In genomic region chr2:196961889-196962288, GRCh38 we compare ENCODE assay signal across 11 cellular contexts. TPM values are rescaled to one million over a fixed set of nuclear protein-coding genes. Genes with fewer than 3 reads are reported as not detected.
DNase-seq lines count a peak whose midpoint lies in the region; ATAC-seq and TF ChIP-seq lines count a peak whose summit lies in the region.
"Had no signal": no experiment of that assay in that cellular context is flagged by ENCODE, and none has a peak within 500 bp of the region (broad histone marks: within the 10 kb centered on the region; RNA-seq: fewer than 3 reads in every experiment).

No MANE protein-coding gene starts in this region.

- CTCF ChIA-PET in PC-9 (lab: Charles Lee) = no interaction called here

- TF ChIP-seq CTCF in chondrocyte (IDR thresholded peaks at IDR 0.05) (no peak), dorsolateral prefrontal cortex (IDR thresholded peaks at IDR 0.05 in 54 of 56, conservative IDR thresholded peaks at IDR 0.05 in 2 of 56; ENCODE audit: low read depth in 1 of 56, partially characterized antibody in 56 of 56) (no peak), progenitor cell of endocrine pancreas (IDR thresholded peaks at IDR 0.05; ENCODE audit: unreplicated experiment) (no peak), PC-9 (conservative IDR thresholded peaks at IDR 0.05) (no peak)

- H4K20me1 ChIP-seq in PC-9 (ENCODE audit: insufficient read depth) = no peaks in the 10 kb centered on the region

- H3K4me1 Mint-ChIP-seq in T-helper 2 cell treated with Interferon-gamma antibody and Interleukin-4, amounts not matched to agents 5 μg/mL and 100 μg/mL, for 36 hours (ENCODE audit: low read depth) = peaks cover 20% of the 10 kb centered on the region
- H3K4me1 Mint-ChIP-seq in chondrocyte (ENCODE audit: low read depth) (peaks cover 6% of the 10 kb centered on the region), progenitor cell of endocrine pancreas (ENCODE audit: low read depth) (peaks cover 35% of the 10 kb centered on the region)

- no peaks in the 10 kb centered on the region for H3K4me1 ChIP-seq in PC-9 (replicated peaks; ENCODE audit: insufficient read depth)

- H2AFZ ChIP-seq in PC-9 = no peak overlapping the region

- peaks cover 3% of the 10 kb centered on the region for H3K36me3 Mint-ChIP-seq in T-helper 2 cell treated with Interferon-gamma antibody and Interleukin-4, amounts not matched to agents 5 μg/mL and 100 μg/mL, for 36 hours (ENCODE audit: low read depth)
- H3K36me3 Mint-ChIP-seq in chondrocyte (ENCODE audit: low read depth) (no peaks in the 10 kb centered on the region), progenitor cell of endocrine pancreas (ENCODE audit: insufficient read depth) (peaks cover 1% of the 10 kb centered on the region)

- POLR2A ChIA-PET in PC-9 (lab: Charles Lee; ENCODE audit: unreplicated experiment) = no interaction called here

- H3K9me3 Mint-ChIP-seq in T-helper 2 cell treated with Interferon-gamma antibody and Interleukin-4, amounts not matched to agents 5 μg/mL and 100 μg/mL, for 36 hours = peaks cover 9% of the 10 kb centered on the region
- H3K9me3 Mint-ChIP-seq in chondrocyte (ENCODE audit: low read depth) (no peaks in the 10 kb centered on the region), progenitor cell of endocrine pancreas (ENCODE audit: low read depth) (peaks cover 11% of the 10 kb centered on the region)
- H3K9me3 Mint-ChIP-seq: CD8-positive, alpha-beta memory T cell had no signal

- ATAC-seq in GM18502 (IDR thresholded peaks at IDR 0.05; ENCODE audit: poor library complexity, unreplicated experiment) (peak; percentile 99), GM19452 (IDR thresholded peaks at IDR 0.05; ENCODE audit: unreplicated experiment) (peak; percentile 100), HG02970 (IDR thresholded peaks at IDR 0.05; ENCODE audit: low FRiP score, unreplicated experiment) (peak; percentile 70)

- H3K27ac ChIP-seq in dorsolateral prefrontal cortex (no peak overlapping the region), PC-9 (no peak overlapping the region)

- peak overlapping the region; percentile 6 for H3K4me3 Mint-ChIP-seq in T-helper 2 cell treated with Interferon-gamma antibody and Interleukin-4, amounts not matched to agents 5 μg/mL and 100 μg/mL, for 36 hours
- H3K4me3 Mint-ChIP-seq in chondrocyte (ENCODE audit: unreplicated experiment) = no peak overlapping the region
- H3K4me3 Mint-ChIP-seq in progenitor cell of endocrine pancreas (ENCODE audit: low read depth) = no peak overlapping the region
- H3K4me3 Mint-ChIP-seq: CD8-positive, alpha-beta memory T cell had no signal

- H3K27me3 Mint-ChIP-seq in T-helper 2 cell treated with Interferon-gamma antibody and Interleukin-4, amounts not matched to agents 5 μg/mL and 100 μg/mL, for 36 hours (ENCODE audit: low read depth) = no peaks in the 10 kb centered on the region
- H3K27me3 Mint-ChIP-seq in chondrocyte (ENCODE audit: low read depth) (no peaks in the 10 kb centered on the region), progenitor cell of endocrine pancreas (no peaks in the 10 kb centered on the region)
- H3K27me3 Mint-ChIP-seq: CD8-positive, alpha-beta memory T cell had no signal

- H3K36me3 ChIP-seq in PC-9 (ENCODE audit: low read depth) = no peaks in the 10 kb centered on the region
- H3K36me3 ChIP-seq: MG63 had no signal

- no peaks in the 10 kb centered on the region for H3F3A ChIP-seq in PC-9 (ENCODE audit: insufficient read depth, low read depth)

- H3K4me3 ChIP-seq in dorsolateral prefrontal cortex = no peak overlapping the region
- no peak overlapping the region for H3K4me3 ChIP-seq in PC-9
- H3K4me3 ChIP-seq: MG63 had no signal

- peak; percentile 20 for DNase-seq in T-helper 2 cell treated with Interferon-gamma antibody and Interleukin-4, amounts not matched to agents 5 μg/mL and 100 μg/mL, for 36 hours (ENCODE audit: low spot score)
- DNase-seq in chondrocyte (ENCODE audit: low spot score) = no peak
- no peak for DNase-seq in dorsolateral prefrontal cortex
- no peak for DNase-seq in progenitor cell of endocrine pancreas (ENCODE audit: low spot score, unreplicated experiment)
- no peak for DNase-seq in PC-9
- DNase-seq: aorta; CD8-positive, alpha-beta memory T cell; MG63 had no signal

- intact Hi-C loops in dorsolateral prefrontal cortex (cut with DNase I) = no loop called here
- intact Hi-C loops in PC-9 (cut with micrococcal nuclease; ENCODE audit: unreplicated experiment) = no loop called here

- no peak overlapping the region for H3K4me2 ChIP-seq in PC-9

- H3K27ac Mint-ChIP-seq in T-helper 2 cell treated with Interferon-gamma antibody and Interleukin-4, amounts not matched to agents 5 μg/mL and 100 μg/mL, for 36 hours = peak overlapping the region; percentile 51
- H3K27ac Mint-ChIP-seq in chondrocyte (ENCODE audit: unreplicated experiment) = no peak overlapping the region
- no peak overlapping the region for H3K27ac Mint-ChIP-seq in progenitor cell of endocrine pancreas
- H3K27ac Mint-ChIP-seq: CD8-positive, alpha-beta memory T cell had no signal

- BruUV-seq in PC-9 (replicated peaks; lab: Mats Ljungman, UMichigan) = no TSS peak

- H3K9me3 ChIP-seq in PC-9 (ENCODE audit: insufficient read depth, low read depth) = no peaks in the 10 kb centered on the region
- H3K9me3 ChIP-seq: MG63 had no signal

- no peaks in the 10 kb centered on the region for H3K79me2 ChIP-seq in PC-9 (ENCODE audit: low read depth)

- no peaks in the 10 kb centered on the region for H3K9me2 ChIP-seq in PC-9 (ENCODE audit: insufficient read depth)

- H3K27me3 ChIP-seq in dorsolateral prefrontal cortex (no peaks in the 10 kb centered on the region), PC-9 (ENCODE audit: insufficient read depth, low read depth) (no peaks in the 10 kb centered on the region)
- H3K27me3 ChIP-seq: MG63 had no signal

RNA-seq across cellular contexts. Expression of gene PGAP1, which starts 35.4 kb away (rescaled TPM):
- 10.5 to 22.5 TPM (median 12.3 TPM) in 3 replicates for total RNA-seq in chondrocyte
- total RNA-seq in dorsolateral prefrontal cortex = 10 to 100 TPM; 19.8 to 61.3 (median 33.4) TPM
- total RNA-seq in progenitor cell of endocrine pancreas = 49.2 and 54.8 TPM in 2 replicates
- total RNA-seq in PC-9 (2021) = 5.1 and 6.5 TPM in 2 replicates
